Comparison of ENCODE assay signal across 8 cellular contexts in the genomic region with DNA sequence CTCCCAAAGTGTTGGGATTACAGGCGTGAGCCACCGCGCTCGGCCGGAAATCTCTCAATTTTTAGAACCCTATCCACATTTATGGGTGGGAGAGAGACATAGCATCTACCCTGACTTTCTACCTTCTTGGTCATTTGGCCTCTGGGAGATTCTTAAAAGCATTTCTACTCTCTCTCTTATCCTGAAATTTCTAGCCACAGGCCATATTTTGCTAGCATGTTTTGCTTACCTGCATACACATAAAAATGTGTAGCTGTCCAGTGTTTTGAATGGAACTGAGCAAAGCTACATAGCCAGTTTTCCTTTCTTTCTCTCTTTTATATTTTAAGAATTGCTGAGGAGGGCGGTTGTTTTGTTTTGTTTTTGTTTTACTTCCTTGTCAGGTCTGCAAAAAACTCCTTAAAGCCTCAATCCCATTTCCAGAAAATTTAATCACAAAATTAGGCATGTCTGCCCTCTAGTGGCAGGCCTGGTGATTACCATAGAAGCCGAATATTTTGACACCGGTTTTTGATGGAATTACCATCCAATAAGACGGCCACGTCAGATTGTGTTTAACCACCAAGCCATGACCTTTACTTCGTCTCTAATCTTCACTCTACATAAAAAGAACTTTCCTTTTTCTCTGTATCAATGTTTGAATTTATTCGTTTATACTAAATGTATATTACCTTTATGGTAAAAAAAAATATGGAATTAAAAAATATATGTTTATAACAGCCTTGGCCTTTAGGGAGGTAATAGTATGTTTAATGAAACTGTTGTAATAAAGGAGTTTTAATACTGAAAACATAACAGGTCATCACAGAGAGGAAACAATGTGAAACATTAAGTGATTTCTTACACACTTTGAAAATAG. TPM values are rescaled to one million over a fixed set of nuclear protein-coding genes. Genes with fewer than 3 reads are reported as not detected.
DNase-seq lines count a peak whose midpoint lies in the region; ATAC-seq and TF ChIP-seq lines count a peak whose summit lies in the region.

No MANE protein-coding gene starts in this region.

- TF ChIP-seq CTCF in BE2C (IDR thresholded peaks at IDR 0.05; ENCODE audit: low read depth, low read length) (peak; percentile 89), WTC11 (IDR thresholded peaks at IDR 0.05) (peak; percentile 85)

- no peak overlapping the region for H3K27ac Mint-ChIP-seq in WTC11

- CTCF ChIA-PET in WTC11 (lab: Charles Lee), result interaction anchor here (0.7 to 1.0 kb wide), 2 partner anchors 10 to 330 kb away, joined by 3 read pairs; no protein-coding TSS in a partner anchor

- no peaks in the 10 kb centered on the region for H3K36me3 Mint-ChIP-seq in WTC11

- no peaks in the 10 kb centered on the region for H3K36me3 ChIP-seq in BE2C

- ATAC-seq in GM19395 (IDR thresholded peaks at IDR 0.05; ENCODE audit: unreplicated experiment) (peak; percentile 58), WTC11 (no peak), HG03571 (IDR thresholded peaks at IDR 0.05; ENCODE audit: unreplicated experiment) (no peak)
- ATAC-seq in stimulated activated naive CD8-positive, alpha-beta T cell treated with anti-CD3 and anti-CD28 coated beads, Interleukin-15, Interleukin-2, amounts not matched to agents 100 U/mL and 50 U/mL, for 24 hours, result peak; percentile 80

- no peak overlapping the region for H3K4me3 ChIP-seq in BE2C (ENCODE audit: low read depth, low read length)

- no peaks in the 10 kb centered on the region for H3K9me3 ChIP-seq in BE2C

- POLR2A ChIA-PET in WTC11 (lab: Charles Lee), result interaction anchor here (0.6 kb wide), 1 partner anchor 617 kb away, joined by 3 read pairs; no protein-coding TSS in a partner anchor

- 0 out of 2 replicates have a peak, but pooled peaks cover 4% of the 10 kb centered on the region for H3K9me3 Mint-ChIP-seq in WTC11

- no peaks in the 10 kb centered on the region for H3K4me1 ChIP-seq in BE2C

- no peak overlapping the region for H3K4me3 Mint-ChIP-seq in WTC11

- no peaks in the 10 kb centered on the region for H3K4me1 Mint-ChIP-seq in WTC11

- H3K27me3 Mint-ChIP-seq in WTC11 (ENCODE audit: low read depth), result no peaks in the 10 kb centered on the region

- no peaks in the 10 kb centered on the region for H3K27me3 ChIP-seq in BE2C

- DNase-seq in BE2C (peak; percentile 66), NCI-H1694 treated with DMSO at 0.1 percent for 48 hours (lab: John Stamatoyannopoulos, UW) (peak; percentile 35), WTC11 (ENCODE audit: low spot score) (peak; percentile 58), lung microvascular endothelial cell (ENCODE audit: low read depth in 2 of 2) (peak; percentile 54 to 60)
- peak; percentile 1 for DNase-seq in effector CD8-positive, alpha-beta T cell (lab: John Stamatoyannopoulos, UW)
- DNase-seq in stimulated activated naive CD8-positive, alpha-beta T cell treated with anti-CD3 and anti-CD28 coated beads, Interleukin-15, Interleukin-2, amounts not matched to agents 100 U/mL and 50 U/mL, for 24 hours, result peak; percentile 59

TF ChIP-seq in WTC11, 78 proteins besides CTCF, POLR2A, EP300 and RAD21:
- TF ChIP-seq, protein P1, sequence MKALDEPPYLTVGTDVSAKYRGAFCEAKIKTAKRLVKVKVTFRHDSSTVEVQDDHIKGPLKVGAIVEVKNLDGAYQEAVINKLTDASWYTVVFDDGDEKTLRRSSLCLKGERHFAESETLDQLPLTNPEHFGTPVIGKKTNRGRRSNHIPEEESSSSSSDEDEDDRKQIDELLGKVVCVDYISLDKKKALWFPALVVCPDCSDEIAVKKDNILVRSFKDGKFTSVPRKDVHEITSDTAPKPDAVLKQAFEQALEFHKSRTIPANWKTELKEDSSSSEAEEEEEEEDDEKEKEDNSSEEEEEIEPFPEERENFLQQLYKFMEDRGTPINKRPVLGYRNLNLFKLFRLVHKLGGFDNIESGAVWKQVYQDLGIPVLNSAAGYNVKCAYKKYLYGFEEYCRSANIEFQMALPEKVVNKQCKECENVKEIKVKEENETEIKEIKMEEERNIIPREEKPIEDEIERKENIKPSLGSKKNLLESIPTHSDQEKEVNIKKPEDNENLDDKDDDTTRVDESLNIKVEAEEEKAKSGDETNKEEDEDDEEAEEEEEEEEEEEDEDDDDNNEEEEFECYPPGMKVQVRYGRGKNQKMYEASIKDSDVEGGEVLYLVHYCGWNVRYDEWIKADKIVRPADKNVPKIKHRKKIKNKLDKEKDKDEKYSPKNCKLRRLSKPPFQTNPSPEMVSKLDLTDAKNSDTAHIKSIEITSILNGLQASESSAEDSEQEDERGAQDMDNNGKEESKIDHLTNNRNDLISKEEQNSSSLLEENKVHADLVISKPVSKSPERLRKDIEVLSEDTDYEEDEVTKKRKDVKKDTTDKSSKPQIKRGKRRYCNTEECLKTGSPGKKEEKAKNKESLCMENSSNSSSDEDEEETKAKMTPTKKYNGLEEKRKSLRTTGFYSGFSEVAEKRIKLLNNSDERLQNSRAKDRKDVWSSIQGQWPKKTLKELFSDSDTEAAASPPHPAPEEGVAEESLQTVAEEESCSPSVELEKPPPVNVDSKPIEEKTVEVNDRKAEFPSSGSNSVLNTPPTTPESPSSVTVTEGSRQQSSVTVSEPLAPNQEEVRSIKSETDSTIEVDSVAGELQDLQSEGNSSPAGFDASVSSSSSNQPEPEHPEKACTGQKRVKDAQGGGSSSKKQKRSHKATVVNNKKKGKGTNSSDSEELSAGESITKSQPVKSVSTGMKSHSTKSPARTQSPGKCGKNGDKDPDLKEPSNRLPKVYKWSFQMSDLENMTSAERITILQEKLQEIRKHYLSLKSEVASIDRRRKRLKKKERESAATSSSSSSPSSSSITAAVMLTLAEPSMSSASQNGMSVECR (CRISPR knock-in tag; IDR thresholded peaks at IDR 0.05; ENCODE audit: borderline replicate concordance), result no peak

RNA-seq across cellular contexts. Expression of gene OXGR1, which starts 34.4 kb away (rescaled TPM):
- polyA plus RNA-seq in BE2C (2012; ENCODE audit: insufficient read depth, insufficient read length, low read depth), result not detected
- total RNA-seq in WTC11 (2021) (0.21 to 0.71 TPM (median 0.39 TPM) in 3 replicates), lung microvascular endothelial cell (not detected in 2 replicates)

Comparison
In these comparisons a context has a peak if more than half of its experiments do, and no peak if none do; other contexts are left out.
1. DNase-seq: peak in every context shown above with its lines; median percentile 66 in BE2C; 59 in stimulated activated naive CD8-positive, alpha-beta T cell treated with anti-CD3 and anti-CD28 coated beads, Interleukin-15, Interleukin-2, amounts not matched to agents 100 U/mL and 50 U/mL, for 24 hours; 58 in WTC11; 57 in lung microvascular endothelial cell; 35 in NCI-H1694 treated with DMSO at 0.1 percent for 48 hours; 1 in effector CD8-positive, alpha-beta T cell.
2. ATAC-seq: peak in GM19395 (single experiment) and stimulated activated naive CD8-positive, alpha-beta T cell treated with anti-CD3 and anti-CD28 coated beads, Interleukin-15, Interleukin-2, amounts not matched to agents 100 U/mL and 50 U/mL, for 24 hours (single experiment); none in WTC11 (single experiment) and HG03571 (single experiment).